Comparison of ENCODE assay signal across 8 cellular contexts in genomic region chr11:64306876-64307622, GRCh38. TPM values are rescaled to one million over a fixed set of nuclear protein-coding genes. Genes with fewer than 3 reads are reported as not detected.
DNase-seq lines count a peak whose midpoint lies in the region; ATAC-seq and TF ChIP-seq lines count a peak whose summit lies in the region.

No MANE protein-coding gene starts in this region.

- peaks cover under 1% of the 10 kb centered on the region for H3K27me3 Mint-ChIP-seq in activated naive CD4-positive, alpha-beta T cell treated with anti-CD3 and anti-CD28 coated beads for 36 hours (ENCODE audit: low read depth)

- ATAC-seq in body of pancreas (no peak), lung (ENCODE audit: insufficient read depth, low FRiP score) (no peak), upper lobe of left lung (ENCODE audit: low FRiP score in 2 of 2) (no peak)

- TF ChIP-seq EP300 in upper lobe of left lung (IDR thresholded peaks at IDR 0.05) = no peak

- intact Hi-C loops in activated naive CD4-positive, alpha-beta T cell treated with anti-CD3 and anti-CD28 coated beads for 36 hours (cut with micrococcal nuclease) = loop anchor here (1.0 kb wide), 1 partner anchor 48 kb away; no protein-coding TSS in a partner anchor
- intact Hi-C loops in body of pancreas (cut with DNase I) = no loop called here

- H3K36me3 ChIP-seq in body of pancreas (replicated peaks in 1 of 2; ENCODE audit: insufficient read depth in 1 of 2, low read depth in 2 of 2) = no peaks in the 10 kb centered on the region
- peaks cover 0 to 2% of the 10 kb centered on the region in 2 donors for H3K36me3 ChIP-seq in lung (ENCODE audit: control insufficient read depth in 2 of 2, insufficient read depth in 2 of 2, low read length in 2 of 2)
- H3K36me3 ChIP-seq in upper lobe of left lung = peaks cover 0 to 9% (median 4%) of the 10 kb centered on the region in 4 donors

- no peak for DNase-seq in activated naive CD4-positive, alpha-beta T cell treated with anti-CD3 and anti-CD28 coated beads for 36 hours
- DNase-seq in activated naive CD4-positive, alpha-beta T cell treated with Interleukin-2 at 50 U/mL for 16 hours = no peak
- DNase-seq in body of pancreas (peak; percentile 58 to 78 (median 73)), lung (ENCODE audit: low spot score) (peak; percentile 61), upper lobe of left lung (peak; percentile 62 to 75), NCI-H1436 (lab: John Stamatoyannopoulos, UW) (no peak), AG08396 (ENCODE audit: low spot score) (no peak)
- DNase-seq in stimulated activated CD4-positive, alpha-beta T cell treated with anti-CD3 and anti-CD28 coated beads, Interleukin-2, amount 100 ng/mL, for 24 hours = no peak

- H3K27ac ChIP-seq in body of pancreas (peak overlapping the region; percentile 86 to 97 (median 94)), lung (ENCODE audit: low read depth in 1 of 2, low read length in 1 of 2) (peak overlapping the region; percentile 9 to 93), upper lobe of left lung (peak overlapping the region; percentile 88 to 97 (median 96))

- peaks cover 9% of the 10 kb centered on the region for H3K36me3 Mint-ChIP-seq in activated naive CD4-positive, alpha-beta T cell treated with anti-CD3 and anti-CD28 coated beads for 36 hours (ENCODE audit: low read depth)

- H3K4me1 ChIP-seq in body of pancreas (peaks cover 28% of the 10 kb centered on the region), lung (ENCODE audit: control insufficient read depth in 2 of 2, insufficient read depth in 2 of 2, low read length in 2 of 2) (peaks cover 0 to 8% of the 10 kb centered on the region in 2 donors), upper lobe of left lung (peaks cover 14 to 28% (median 21%) of the 10 kb centered on the region in 4 donors)

- peak overlapping the region; percentile 91 for H3K4me3 Mint-ChIP-seq in activated naive CD4-positive, alpha-beta T cell treated with anti-CD3 and anti-CD28 coated beads for 36 hours

- CTCF ChIA-PET in activated naive CD4-positive, alpha-beta T cell treated with anti-CD3 and anti-CD28 coated beads for 36 hours (lab: Charles Lee) = interaction anchor here (0.6 to 1.5 kb wide), 4 partner anchors 11 to 419 kb away, joined by 3 to 10 read pairs (median 4); partner anchors contain the start of genes PRDX5 and TRMT112

- H3K9me3 Mint-ChIP-seq in activated naive CD4-positive, alpha-beta T cell treated with anti-CD3 and anti-CD28 coated beads for 36 hours = no peaks in the 10 kb centered on the region

- TF ChIP-seq CTCF in body of pancreas (IDR thresholded peaks at IDR 0.05) = no peak
- TF ChIP-seq CTCF in lung (IDR thresholded peaks at IDR 0.05; ENCODE audit: control extremely low read depth, extremely low read depth) = no peak
- TF ChIP-seq CTCF in upper lobe of left lung (IDR thresholded peaks at IDR 0.05) = no peak

- H3K27me3 ChIP-seq in body of pancreas (no peaks in the 10 kb centered on the region), lung (ENCODE audit: control insufficient read depth, insufficient read depth) (no peaks in the 10 kb centered on the region), upper lobe of left lung (no peaks in the 10 kb centered on the region)

- peak overlapping the region; percentile 87 for H3K27ac Mint-ChIP-seq in activated naive CD4-positive, alpha-beta T cell treated with anti-CD3 and anti-CD28 coated beads for 36 hours

- H3K4me1 Mint-ChIP-seq in activated naive CD4-positive, alpha-beta T cell treated with anti-CD3 and anti-CD28 coated beads for 36 hours (ENCODE audit: low read depth) = peaks cover 35% of the 10 kb centered on the region

- 22 to 57% methylated on average over 4 to 14 of the region's 15 CpGs for WGBS in body of pancreas, 2 donors
- WGBS in lung, 2 donors = 73 to 74% methylated on average over 14 to 15 of the region's 15 CpGs
- 51% methylated on average over 8 of the region's 15 CpGs; no CpG with 5 or more reads in 1 of the 2 donors for WGBS in upper lobe of left lung, 2 donors

- H3K4me3 ChIP-seq in body of pancreas = peak overlapping the region; percentile 40 to 58
- peak overlapping the region; percentile 60 for H3K4me3 ChIP-seq in lung
- H3K4me3 ChIP-seq in upper lobe of left lung = peak overlapping the region in 3 of 4 donors; percentile 84 to 96 (median 90)

- no peaks in the 10 kb centered on the region for H3K9me3 ChIP-seq in body of pancreas
- H3K9me3 ChIP-seq in lung (ENCODE audit: control insufficient read depth in 2 of 2, insufficient read depth in 1 of 2, low read length in 1 of 2) = no peaks in the 10 kb centered on the region
- no peaks in the 10 kb centered on the region for H3K9me3 ChIP-seq in upper lobe of left lung

- TF ChIP-seq POLR2A in body of pancreas (IDR thresholded peaks at IDR 0.05) (no peak), upper lobe of left lung (IDR thresholded peaks at IDR 0.05) (no peak)

RNA-seq across cellular contexts. Expression of gene ESRRA, which starts 1.7 kb away (rescaled TPM):
- total RNA-seq in activated naive CD4-positive, alpha-beta T cell treated with anti-CD3 and anti-CD28 coated beads for 36 hours = 10 to 100 TPM; 18.5 to 21.7 TPM
- 10 to 100 TPM; 51.7 to 63.8 TPM for total RNA-seq in body of pancreas
- 10 to 100 TPM; 10.8 to 78.3 TPM for total RNA-seq in lung
- 10 to 100 TPM; 67.7 to 88.4 TPM for polyA plus RNA-seq in lung
- total RNA-seq in upper lobe of left lung = 100 to 1,000 TPM in 1 of 6 donors, 10 to 100 TPM in 5; 42.7 to 109 (median 80.6) TPM

RNA-seq across cellular contexts. Expression of gene CATSPERZ, which starts 6.9 kb away (rescaled TPM):
- total RNA-seq in activated naive CD4-positive, alpha-beta T cell treated with anti-CD3 and anti-CD28 coated beads for 36 hours = under 1 TPM in 1 of 2 experiments, not detected in 1; 0.67 TPM
- total RNA-seq in body of pancreas = 1 to 10 TPM in 1 of 2 donors, not detected in 1; 2.3 TPM
- total RNA-seq in lung = under 1 TPM in 1 of 2 donors, not detected in 1; 0.67 TPM
- under 1 TPM; 0.31 to 0.98 TPM for polyA plus RNA-seq in lung
- total RNA-seq in upper lobe of left lung = 10 to 100 TPM in 1 of 6 donors, 1 to 10 TPM in 1, under 1 TPM in 2, not detected in 2; 0.51 to 62.9 (median 2.5) TPM

RNA-seq across cellular contexts. Expression of gene TRMT112, which starts 10.3 kb away (rescaled TPM):
- 100 to 1,000 TPM; 241 to 261 TPM for total RNA-seq in activated naive CD4-positive, alpha-beta T cell treated with anti-CD3 and anti-CD28 coated beads for 36 hours
- 100 to 1,000 TPM; 170 to 223 TPM for total RNA-seq in body of pancreas
- total RNA-seq in lung = 100 to 1,000 TPM; 154 to 173 TPM
- polyA plus RNA-seq in lung = 100 to 1,000 TPM; 237 to 484 TPM
- total RNA-seq in upper lobe of left lung = 100 to 1,000 TPM; 110 to 215 (median 170) TPM

RNA-seq across cellular contexts. Expression of gene PRDX5, which starts 10.9 kb away (rescaled TPM):
- 100 to 1,000 TPM; 122 to 132 TPM for total RNA-seq in activated naive CD4-positive, alpha-beta T cell treated with anti-CD3 and anti-CD28 coated beads for 36 hours
- total RNA-seq in body of pancreas (100 to 1,000 TPM; 108 to 224 TPM), lung (100 to 1,000 TPM; 165 to 306 TPM), upper lobe of left lung (100 to 1,000 TPM; 146 to 493 (median 309) TPM)
- 100 to 1,000 TPM; 443 to 777 TPM for polyA plus RNA-seq in lung

RNA-seq across cellular contexts. Expression of gene KCNK4, which starts 15.9 kb away (rescaled TPM):
- total RNA-seq in activated naive CD4-positive, alpha-beta T cell treated with anti-CD3 and anti-CD28 coated beads for 36 hours = under 1 TPM in 1 of 2 experiments, not detected in 1; 0.41 TPM
- total RNA-seq in body of pancreas (not detected), lung (not detected), upper lobe of left lung (under 1 TPM in 3 of 6 donors, not detected in 3; 0.17 to 0.55 (median 0.26) TPM)
- polyA plus RNA-seq in lung = under 1 TPM in 1 of 2 donors, not detected in 1; 0.09 TPM

Comparison
In these comparisons a context has a peak if more than half of its experiments do, and no peak if none do; other contexts are left out.
1. DNase-seq: peak in body of pancreas (4 of 4), lung (single experiment) and upper lobe of left lung (2 of 2); none in activated naive CD4-positive, alpha-beta T cell treated with anti-CD3 and anti-CD28 coated beads for 36 hours (single experiment), activated naive CD4-positive, alpha-beta T cell treated with Interleukin-2 at 50 U/mL for 16 hours (single experiment), NCI-H1436 (single experiment), stimulated activated CD4-positive, alpha-beta T cell treated with anti-CD3 and anti-CD28 coated beads, Interleukin-2, amount 100 ng/mL, for 24 hours (0 of 2) and AG08396 (single experiment).
2. Peak in every context shown above with its lines, with median percentiles within 50 percentile points of each other: H3K27ac ChIP-seq and H3K4me3 ChIP-seq.